Comparison of ENCODE assay signal across 10 cellular contexts in genomic region chr22:32904044-32904443, GRCh38.
DNase-seq lines count a peak whose midpoint lies in the region; ATAC-seq and TF ChIP-seq lines count a peak whose summit lies in the region.
"Had no signal": no experiment of that assay in that cellular context is flagged by ENCODE, and none has a peak within 500 bp of the region (broad histone marks: within the 10 kb centered on the region; RNA-seq: fewer than 3 reads in every experiment).

No MANE protein-coding gene starts in this region.

- H2AK5ac ChIP-seq in IMR-90 (ENCODE audit: low read depth, low read length), result no peak overlapping the region

- no peak for TF ChIP-seq RAD21 in IMR-90 (IDR thresholded peaks at IDR 0.05; ENCODE audit: low read length)

- no peak overlapping the region for H3K18ac ChIP-seq in IMR-90 (ENCODE audit: low read depth, low read length)

- H2BK20ac ChIP-seq in IMR-90 (ENCODE audit: low read depth, low read length), result no peak overlapping the region

- H4K20me1 ChIP-seq in IMR-90 (ENCODE audit: insufficient read depth, low read length), result no peaks in the 10 kb centered on the region

- H3K9me3 Mint-ChIP-seq in activated T-helper 1 cell treated with anti-CD3 and anti-CD28 coated beads, Interleukin-12 subunit alpha, Interleukin-12 subunit beta, Interleukin-2, Interleukin-4 antibody, amounts not matched to agents 30 ng/mL and 10 ng/mL and 1 ng/mL, durations not matched to agents 14 hours and 24 hours and 36 hours, result no peaks in the 10 kb centered on the region

- H3K27me3 Mint-ChIP-seq in activated T-helper 1 cell treated with anti-CD3 and anti-CD28 coated beads, Interleukin-12 subunit alpha, Interleukin-12 subunit beta, Interleukin-2, Interleukin-4 antibody, amounts not matched to agents 30 ng/mL and 10 ng/mL and 1 ng/mL, durations not matched to agents 14 hours and 24 hours and 36 hours (ENCODE audit: insufficient read depth), result no peaks in the 10 kb centered on the region

- H3K4me1 ChIP-seq in IMR-90 (ENCODE audit: control insufficient read depth, insufficient read depth, low read length), result no peaks in the 10 kb centered on the region
- H3K4me1 ChIP-seq in lower lobe of right lung, result no peaks in the 10 kb centered on the region
- H3K4me1 ChIP-seq: tibial nerve had no signal

- H3K23ac ChIP-seq in IMR-90 (ENCODE audit: low read depth, low read length), result no peak overlapping the region

- H3K4me3 ChIP-seq in IMR-90 (ENCODE audit: insufficient read depth, low read depth, low read length) (no peak overlapping the region), astrocyte of the spinal cord (ENCODE audit: low read depth, low read length) (no peak overlapping the region), lower lobe of right lung (no peak overlapping the region)
- H3K4me3 ChIP-seq: tibial nerve had no signal

- POLR2A ChIA-PET in IMR-90 (lab: Charles Lee; ENCODE audit: unreplicated experiment), result no interaction called here

- no peak overlapping the region for H2BK15ac ChIP-seq in IMR-90 (ENCODE audit: low read depth, low read length)

- H2AFZ ChIP-seq in IMR-90 (replicated peaks; ENCODE audit: low read length, poor library complexity), result peak overlapping the region; percentile 77
- H2AFZ ChIP-seq: parathyroid adenoma had no signal

- no peak overlapping the region for H3K9ac ChIP-seq in IMR-90 (ENCODE audit: low read depth, low read length)
- H3K9ac ChIP-seq: parathyroid adenoma had no signal

- TF ChIP-seq CTCF in IMR-90 (conservative IDR thresholded peaks at IDR 0.05; ENCODE audit: low read depth, low read length) (no peak), astrocyte of the spinal cord (IDR thresholded peaks at IDR 0.05; ENCODE audit: low read depth, low read length) (no peak), lower lobe of right lung (IDR thresholded peaks at IDR 0.05) (no peak), omental fat pad (IDR thresholded peaks at IDR 0.05) (no peak)

- TF ChIP-seq POLR2A in IMR-90 (IDR thresholded peaks at IDR 0.05; ENCODE audit: low read depth, low read length), result no peak

- WGBS in IMR-90 (ENCODE audit: extremely low coverage in 2 of 2, insufficient read length in 1 of 2), 2 experiments, result no CpG with 5 or more reads among the region's 3 CpGs

- H3K4me3 Mint-ChIP-seq in activated T-helper 1 cell treated with anti-CD3 and anti-CD28 coated beads, Interleukin-12 subunit alpha, Interleukin-12 subunit beta, Interleukin-2, Interleukin-4 antibody, amounts not matched to agents 30 ng/mL and 10 ng/mL and 1 ng/mL, durations not matched to agents 14 hours and 24 hours and 36 hours, result no peak overlapping the region

- no peaks in the 10 kb centered on the region for H3K9me1 ChIP-seq in IMR-90 (ENCODE audit: insufficient read depth, low read length)

- H3K27ac ChIP-seq in IMR-90 (ENCODE audit: insufficient read depth, low read length), result no peak overlapping the region
- H3K27ac ChIP-seq in lower lobe of right lung, result no peak overlapping the region
- H3K27ac ChIP-seq: parathyroid adenoma, tibial nerve had no signal

- H3K36me3 Mint-ChIP-seq in activated T-helper 1 cell treated with anti-CD3 and anti-CD28 coated beads, Interleukin-12 subunit alpha, Interleukin-12 subunit beta, Interleukin-2, Interleukin-4 antibody, amounts not matched to agents 30 ng/mL and 10 ng/mL and 1 ng/mL, durations not matched to agents 14 hours and 24 hours and 36 hours (ENCODE audit: low read depth), result no peaks in the 10 kb centered on the region

- H3K27me3 ChIP-seq in IMR-90 (ENCODE audit: control insufficient read depth, insufficient read depth, low read length) (peaks cover 10% of the 10 kb centered on the region), lower lobe of right lung (ENCODE audit: low read depth) (no peaks in the 10 kb centered on the region)
- H3K27me3 ChIP-seq: tibial nerve had no signal

- H4K91ac ChIP-seq in IMR-90 (ENCODE audit: insufficient read depth, low read depth, low read length), result no peak overlapping the region

- H3K56ac ChIP-seq in IMR-90 (ENCODE audit: extremely low read depth, insufficient read depth, low read length), result no peak overlapping the region

- H2BK120ac ChIP-seq in IMR-90 (ENCODE audit: low read depth, low read length), result no peak overlapping the region

- CTCF ChIA-PET in IMR-90 (lab: Yijun Ruan, JAX), result no interaction called here

- H3K4me1 Mint-ChIP-seq in activated T-helper 1 cell treated with anti-CD3 and anti-CD28 coated beads, Interleukin-12 subunit alpha, Interleukin-12 subunit beta, Interleukin-2, Interleukin-4 antibody, amounts not matched to agents 30 ng/mL and 10 ng/mL and 1 ng/mL, durations not matched to agents 14 hours and 24 hours and 36 hours (ENCODE audit: low read depth), result no peaks in the 10 kb centered on the region

- no peak overlapping the region for H3K27ac Mint-ChIP-seq in activated T-helper 1 cell treated with anti-CD3 and anti-CD28 coated beads, Interleukin-12 subunit alpha, Interleukin-12 subunit beta, Interleukin-2, Interleukin-4 antibody, amounts not matched to agents 30 ng/mL and 10 ng/mL and 1 ng/mL, durations not matched to agents 14 hours and 24 hours and 36 hours

- H3K9me3 ChIP-seq in IMR-90 (ENCODE audit: control insufficient read depth, insufficient read depth, low read length) (no peaks in the 10 kb centered on the region), lower lobe of right lung (no peaks in the 10 kb centered on the region)
- H3K9me3 ChIP-seq: tibial nerve had no signal

- no peak overlapping the region for H3K4ac ChIP-seq in IMR-90 (ENCODE audit: low read depth, low read length)

- H4K5ac ChIP-seq in IMR-90 (ENCODE audit: low read depth, low read length), result no peak overlapping the region

- dilution Hi-C loops in IMR-90 (cut with HindIII; ENCODE audit: low sequenced_read_pairs, unreplicated experiment), result no loop called here

- no peaks in the 10 kb centered on the region for H3K36me3 ChIP-seq in IMR-90 (ENCODE audit: control insufficient read depth, insufficient read depth, low read length)
- no peaks in the 10 kb centered on the region for H3K36me3 ChIP-seq in lower lobe of right lung
- H3K36me3 ChIP-seq: tibial nerve had no signal

- no peak overlapping the region for H3K4me2 ChIP-seq in IMR-90 (ENCODE audit: low read depth, low read length)

- peak; percentile 85 for ATAC-seq in IMR-90 (ENCODE audit: low read depth)
- ATAC-seq in lower lobe of right lung, result peak; percentile 59 to 69
- ATAC-seq in omental fat pad (ENCODE audit: low FRiP score), result no peak

- DNase-seq in DMS153 (lab: John Stamatoyannopoulos, UW), result peak; percentile 30
- DNase-seq in IMR-90, result peak; percentile 35
- peak; percentile 12 for DNase-seq in astrocyte of the spinal cord (ENCODE audit: low read depth, low spot score)
- DNase-seq in lower lobe of right lung, result no peak
- no peak for DNase-seq in effector CD8-positive, alpha-beta T cell (lab: John Stamatoyannopoulos, UW)
- no peak for DNase-seq in omental fat pad (ENCODE audit: low spot score)
- no peak for DNase-seq in activated T-helper 1 cell treated with anti-CD3 and anti-CD28 coated beads, Interleukin-12 subunit alpha, Interleukin-12 subunit beta, Interleukin-2, Interleukin-4 antibody, amounts not matched to agents 30 ng/mL and 10 ng/mL and 1 ng/mL, durations not matched to agents 14 hours and 24 hours and 36 hours (ENCODE audit: low spot score)
- DNase-seq in LoVo (ENCODE audit: low spot score), result no peak

- H3K79me1 ChIP-seq in IMR-90 (ENCODE audit: low read depth in 1 of 2, low read length in 2 of 2), result no peaks in the 10 kb centered on the region

- no peak overlapping the region for H4K8ac ChIP-seq in IMR-90 (ENCODE audit: low read depth in 2 of 2, low read length in 2 of 2)

- H2BK5ac ChIP-seq in IMR-90 (ENCODE audit: low read depth, low read length, poor library complexity, severe bottlenecking), result no peak overlapping the region

- no peak overlapping the region for H2AK9ac ChIP-seq in IMR-90 (replicated peaks; ENCODE audit: low read depth, low read length, poor library complexity)

- no peak overlapping the region for H3K14ac ChIP-seq in IMR-90 (replicated peaks; ENCODE audit: low read depth, low read length)

- intact Hi-C loops in IMR-90 (cut with micrococcal nuclease), result no loop called here
- intact Hi-C loops in lower lobe of right lung (cut with DNase I), result no loop called here
- intact Hi-C loops in activated T-helper 1 cell treated with anti-CD3 and anti-CD28 coated beads, Interleukin-12 subunit alpha, Interleukin-12 subunit beta, Interleukin-2, Interleukin-4 antibody, amounts not matched to agents 30 ng/mL and 10 ng/mL and 1 ng/mL, durations not matched to agents 14 hours and 24 hours and 36 hours (cut with micrococcal nuclease), result no loop called here

- BruUV-seq in IMR-90 (replicated peaks; lab: Mats Ljungman, UMichigan), result no TSS peak

- in situ Hi-C loops in IMR-90 (cut with MboI; ENCODE audit: low sequenced_read_pairs), result no loop called here
- in situ Hi-C loops in astrocyte of the spinal cord (cut with HindIII; ENCODE audit: low sequenced_read_pairs), result no loop called here

TF ChIP-seq in IMR-90, 13 proteins besides CTCF, POLR2A, EP300 and RAD21:
- TF ChIP-seq RCOR1 (IDR thresholded peaks at IDR 0.05; ENCODE audit: insufficient replicate concordance, low read length) (no peak), NFE2L2 (IDR thresholded peaks at IDR 0.05; ENCODE audit: low read depth, low read length) (no peak), MXI1 (IDR thresholded peaks at IDR 0.05; ENCODE audit: borderline replicate concordance, low read depth, low read length) (no peak), USF2 (IDR thresholded peaks at IDR 0.05; ENCODE audit: low read depth, low read length) (peak; percentile 95), RFX5 (IDR thresholded peaks at IDR 0.05; ENCODE audit: low read depth, low read length) (no peak), MAFK (IDR thresholded peaks at IDR 0.05; ENCODE audit: low read depth, low read length) (no peak), ELK1 (IDR thresholded peaks at IDR 0.05; ENCODE audit: borderline replicate concordance, low read depth, low read length) (no peak), CHD1 (IDR thresholded peaks at IDR 0.05; ENCODE audit: low read depth, low read length) (no peak)

Comparison
In these comparisons a context has a peak if more than half of its experiments do, and no peak if none do; other contexts are left out.
1. DNase-seq: peak in DMS153 (single experiment), IMR-90 (single experiment) and astrocyte of the spinal cord (single experiment); none in lower lobe of right lung (single experiment), effector CD8-positive, alpha-beta T cell (single experiment), omental fat pad (single experiment), activated T-helper 1 cell treated with anti-CD3 and anti-CD28 coated beads, Interleukin-12 subunit alpha, Interleukin-12 subunit beta, Interleukin-2, Interleukin-4 antibody, amounts not matched to agents 30 ng/mL and 10 ng/mL and 1 ng/mL, durations not matched to agents 14 hours and 24 hours and 36 hours (single experiment) and LoVo (single experiment).